Comparison of ENCODE assay signal across 25 cellular contexts in genomic region chr13:85666356-85666755, GRCh38.
DNase-seq lines count a peak whose midpoint lies in the region; ATAC-seq and TF ChIP-seq lines count a peak whose summit lies in the region.
"Had no signal": no experiment of that assay in that cellular context is flagged by ENCODE, and none has a peak within 500 bp of the region (broad histone marks: within the 10 kb centered on the region; RNA-seq: fewer than 3 reads in every experiment).

No MANE protein-coding gene starts in this region.

- H2BK5ac ChIP-seq in IMR-90 (ENCODE audit: low read depth, low read length, poor library complexity, severe bottlenecking): peak overlapping the region; percentile 46

- in situ Hi-C loops in IMR-90 (cut with MboI; ENCODE audit: low sequenced_read_pairs): no loop called here

- peak overlapping the region; percentile 16 to 29; a peak in 1 of 4 replicates for H4K8ac ChIP-seq in IMR-90 (ENCODE audit: low read depth in 2 of 2, low read length in 2 of 2)

- intact Hi-C loops in IMR-90 (cut with micrococcal nuclease): no loop called here

- H2BK120ac ChIP-seq in IMR-90 (ENCODE audit: low read depth, low read length): peak overlapping the region; percentile 64; the same call in 1 of the 2 replicates

- H4K5ac ChIP-seq in IMR-90 (ENCODE audit: low read depth, low read length): peak overlapping the region; percentile 52; the same call in 1 of the 2 replicates

- H3K27me3 ChIP-seq in IMR-90 (ENCODE audit: control insufficient read depth, insufficient read depth, low read length): no peaks in the 10 kb centered on the region
- no peaks in the 10 kb centered on the region for H3K27me3 ChIP-seq in effector memory CD4-positive, alpha-beta T cell (replicated peaks; ENCODE audit: control insufficient read depth, insufficient read depth, low read length, poor library complexity, severe bottlenecking)
- H3K27me3 ChIP-seq: adrenal gland, brain microvascular endothelial cell, foreskin keratinocyte, heart right ventricle, right lobe of liver, SJCRH30 had no signal

- H3K27ac ChIP-seq in IMR-90 (ENCODE audit: insufficient read depth, low read length): no peak overlapping the region
- no peak overlapping the region for H3K27ac ChIP-seq in effector memory CD4-positive, alpha-beta T cell (ENCODE audit: insufficient read depth, low read length, poor library complexity, severe bottlenecking)
- H3K27ac ChIP-seq: adrenal gland, brain microvascular endothelial cell, foreskin keratinocyte, heart right ventricle, right lobe of liver, SJCRH30, thoracic aorta had no signal

- no peak overlapping the region for H3K9ac ChIP-seq in IMR-90 (ENCODE audit: low read depth, low read length)

- H2AK9ac ChIP-seq in IMR-90 (replicated peaks; ENCODE audit: low read depth, low read length, poor library complexity): no peak overlapping the region

- ATAC-seq in IMR-90 (ENCODE audit: low read depth) (no peak), HG03354 (IDR thresholded peaks at IDR 0.05; ENCODE audit: poor library complexity, severe bottlenecking, unreplicated experiment) (no peak)
- ATAC-seq: foreskin keratinocyte, GM12878, heart right ventricle, HepG2, right lobe of liver had no signal

- dilution Hi-C loops in IMR-90 (cut with HindIII; ENCODE audit: low sequenced_read_pairs, unreplicated experiment): no loop called here

- H3K9me3 ChIP-seq in IMR-90 (ENCODE audit: control insufficient read depth, insufficient read depth, low read length): no peaks in the 10 kb centered on the region
- no peaks in the 10 kb centered on the region for H3K9me3 ChIP-seq in effector memory CD4-positive, alpha-beta T cell (ENCODE audit: control insufficient read depth, low read length)
- H3K9me3 ChIP-seq: adrenal gland, heart right ventricle, right lobe of liver, SJCRH30, thoracic aorta had no signal

- H3K9me1 ChIP-seq in IMR-90 (ENCODE audit: insufficient read depth, low read length): no peaks in the 10 kb centered on the region

- no peak overlapping the region for H3K4me3 ChIP-seq in IMR-90 (ENCODE audit: insufficient read depth, low read depth, low read length)
- no peak overlapping the region for H3K4me3 ChIP-seq in effector memory CD4-positive, alpha-beta T cell (ENCODE audit: insufficient read depth, low read depth, low read length, poor library complexity, severe bottlenecking)
- H3K4me3 ChIP-seq: adrenal gland, GM12878, heart right ventricle, right lobe of liver, SJCRH30, thoracic aorta had no signal

- DNase-seq in ELF-1 (ENCODE audit: low read depth, low spot score) (peak; percentile 35), IMR-90 (no peak), NCI-H748 treated with DMSO at 0.1 percent for 48 hours (lab: John Stamatoyannopoulos, UW) (peak; percentile 14), iPS DF 19.7 (ENCODE audit: low read depth, low spot score) (peak; percentile 3), mesenteric fat pad (ENCODE audit: low spot score) (no peak), NCI-H526 treated with DMSO at 0.1 percent for 48 hours (lab: John Stamatoyannopoulos, UW) (no peak)
- DNase-seq in effector memory CD4-positive, alpha-beta T cell: no peak
- DNase-seq: activated CD4-positive, alpha-beta T cell treated with anti-CD3 and anti-CD28 coated beads for 4 hours; activated CD8-positive, alpha-beta memory T cell treated with anti-CD3 and anti-CD28 coated beads for 24 hours; activated naive CD4-positive, alpha-beta T cell; activated T-cell treated with anti-CD3 and anti-CD28 coated beads, Interleukin-2, amount 50 U/mL, for 1 hour; adrenal gland; brain microvascular endothelial cell; C1 segment of cervical spinal cord; heart right ventricle; NCI-H1092 treated with DMSO at 0.1 percent for 48 hours; nephron progenitor cell; right lobe of liver; SJCRH30; stimulated activated naive CD4-positive, alpha-beta T cell treated with Interleukin-2 at 50 U/mL for 16 hours had no signal

- no peak for TF ChIP-seq CTCF in IMR-90 (conservative IDR thresholded peaks at IDR 0.05; ENCODE audit: low read depth, low read length)

- peak overlapping the region; percentile 60; the same call in 1 of the 2 replicates for H3K18ac ChIP-seq in IMR-90 (ENCODE audit: low read depth, low read length)

- no peak overlapping the region; the same call in 1 of the 2 replicates for H3K14ac ChIP-seq in IMR-90 (replicated peaks; ENCODE audit: low read depth, low read length)

- H3K4me2 ChIP-seq in IMR-90 (ENCODE audit: low read depth, low read length): no peak overlapping the region

- H2BK15ac ChIP-seq in IMR-90 (ENCODE audit: low read depth, low read length): peak overlapping the region; percentile 72; the same call in 2 of the 3 replicates

- no peak overlapping the region for H3K23ac ChIP-seq in IMR-90 (ENCODE audit: low read depth, low read length)

- H4K20me1 ChIP-seq in IMR-90 (ENCODE audit: insufficient read depth, low read length): no peaks in the 10 kb centered on the region

- BruUV-seq in IMR-90 (replicated peaks; lab: Mats Ljungman, UMichigan): no TSS peak

- peak overlapping the region; percentile 79 for H2BK20ac ChIP-seq in IMR-90 (ENCODE audit: low read depth, low read length)

- TF ChIP-seq RAD21 in IMR-90 (IDR thresholded peaks at IDR 0.05; ENCODE audit: low read length): no peak

- WGBS in IMR-90 (ENCODE audit: extremely low coverage in 2 of 2, insufficient read length in 1 of 2), 2 experiments: no CpG with 5 or more reads among the region's 3 CpGs

- POLR2A ChIA-PET in IMR-90 (lab: Charles Lee; ENCODE audit: unreplicated experiment): no interaction called here

- no peak overlapping the region for H2AFZ ChIP-seq in IMR-90 (replicated peaks; ENCODE audit: low read length, poor library complexity)

- no peaks in the 10 kb centered on the region for H3K79me1 ChIP-seq in IMR-90 (ENCODE audit: low read depth in 1 of 2, low read length in 2 of 2)

- peak overlapping the region; percentile 70; the same call in 1 of the 2 replicates for H2AK5ac ChIP-seq in IMR-90 (ENCODE audit: low read depth, low read length)

- H3K4ac ChIP-seq in IMR-90 (ENCODE audit: low read depth, low read length): 0 out of 2 replicates have a peak overlapping the region, but pooled peaks have one; percentile 45

- no peak for TF ChIP-seq POLR2A in IMR-90 (IDR thresholded peaks at IDR 0.05; ENCODE audit: low read depth, low read length)

- H3K36me3 ChIP-seq in IMR-90 (ENCODE audit: control insufficient read depth, insufficient read depth, low read length): no peaks in the 10 kb centered on the region
- H3K36me3 ChIP-seq in effector memory CD4-positive, alpha-beta T cell (ENCODE audit: control insufficient read depth, insufficient read depth, low read length): no peaks in the 10 kb centered on the region
- H3K36me3 ChIP-seq: adrenal gland, brain microvascular endothelial cell, heart right ventricle, right lobe of liver, SJCRH30, thoracic aorta had no signal

- CTCF ChIA-PET in IMR-90 (lab: Yijun Ruan, JAX): no interaction called here

- no peak overlapping the region; the same call in 1 of the 2 replicates for H4K91ac ChIP-seq in IMR-90 (ENCODE audit: insufficient read depth, low read depth, low read length)

- H3K4me1 ChIP-seq in IMR-90 (ENCODE audit: control insufficient read depth, insufficient read depth, low read length): no peaks in the 10 kb centered on the region; the same call in 1 of the 2 replicates
- no peaks in the 10 kb centered on the region for H3K4me1 ChIP-seq in effector memory CD4-positive, alpha-beta T cell (ENCODE audit: control insufficient read depth, insufficient read depth, low read length, poor library complexity, severe bottlenecking)
- H3K4me1 ChIP-seq: adrenal gland, heart right ventricle, right lobe of liver, SJCRH30 had no signal

- no peak overlapping the region for H3K56ac ChIP-seq in IMR-90 (ENCODE audit: extremely low read depth, insufficient read depth, low read length)

TF ChIP-seq in IMR-90, 13 proteins besides CTCF, POLR2A, EP300 and RAD21:
- no peak for TF ChIP-seq USF2 (IDR thresholded peaks at IDR 0.05; ENCODE audit: low read depth, low read length)
- no peak for TF ChIP-seq CEBPB (IDR thresholded peaks at IDR 0.05; ENCODE audit: low read depth, low read length)
- TF ChIP-seq CHD1 (IDR thresholded peaks at IDR 0.05; ENCODE audit: low read depth, low read length): no peak
- TF ChIP-seq BHLHE40 (IDR thresholded peaks at IDR 0.05; ENCODE audit: low read depth, low read length): no peak

Comparison
In these comparisons a context has a peak if more than half of its experiments do, and no peak if none do; other contexts are left out.
1. DNase-seq: peak in ELF-1 (single experiment), NCI-H748 treated with DMSO at 0.1 percent for 48 hours (single experiment) and iPS DF 19.7 (single experiment); none in IMR-90 (single experiment), mesenteric fat pad (single experiment), NCI-H526 treated with DMSO at 0.1 percent for 48 hours (single experiment) and effector memory CD4-positive, alpha-beta T cell (0 of 3).